8 cellular contexts compared by ENCODE assay signal in the genomic region with DNA sequence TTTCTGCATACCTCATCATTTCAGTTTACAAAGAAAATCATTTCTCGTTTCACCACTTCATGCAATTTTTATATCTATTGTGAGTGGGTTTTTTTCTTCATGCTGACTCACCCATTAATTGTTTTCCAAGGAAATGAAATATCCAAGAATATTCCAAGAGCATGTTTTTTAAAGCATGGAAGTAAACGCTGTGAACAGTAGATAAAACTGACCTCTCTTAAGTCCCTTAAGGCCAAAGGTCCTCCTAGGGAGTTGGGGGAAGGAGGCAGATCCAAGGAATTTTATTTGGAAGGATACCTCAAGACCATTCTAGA. TPM values are rescaled to one million over a fixed set of nuclear protein-coding genes. Genes with fewer than 3 reads are reported as not detected.
DNase-seq lines count a peak whose midpoint lies in the region; ATAC-seq and TF ChIP-seq lines count a peak whose summit lies in the region.

No MANE protein-coding gene starts in this region.

- H3K9me3 Mint-ChIP-seq in activated T-cell treated with anti-CD3 and anti-CD28 coated beads, Interleukin-2, amount 50 U/mL, for 72 hours, result no peaks in the 10 kb centered on the region

- peak overlapping the region; percentile 97 for H3K27ac Mint-ChIP-seq in activated T-cell treated with anti-CD3 and anti-CD28 coated beads, Interleukin-2, amount 50 U/mL, for 72 hours

- H3K4me3 Mint-ChIP-seq in activated T-cell treated with anti-CD3 and anti-CD28 coated beads, Interleukin-2, amount 50 U/mL, for 72 hours, result peak overlapping the region; percentile 90 to 97

- no peak for DNase-seq in activated T-cell treated with anti-CD3 and anti-CD28 coated beads, Interleukin-2, amount 50 U/mL, for 72 hours
- no peak for DNase-seq in activated T-cell treated with anti-CD3 and anti-CD28 coated beads for 4 hours
- DNase-seq in astrocyte of the cerebellum (ENCODE audit: low read depth), result no peak
- DNase-seq in tibial artery, result no peak
- DNase-seq in UCSD-AML1 (lab: John Stamatoyannopoulos, UW; ENCODE audit: unreplicated experiment), result no peak
- DNase-seq in NCI-H446 (lab: John Stamatoyannopoulos, UW), result no peak
- DNase-seq in inferior parietal cortex (ENCODE audit: extremely low spot score), result no peak

- no peak for ATAC-seq in activated T-cell treated with anti-CD3 and anti-CD28 coated beads, Interleukin-2, amount 50 U/mL, for 72 hours (replicated peaks in 1 of 2)

- 8% methylated on average over 2 of the region's 2 CpGs for WGBS in liver

- H3K36me3 Mint-ChIP-seq in activated T-cell treated with anti-CD3 and anti-CD28 coated beads, Interleukin-2, amount 50 U/mL, for 72 hours (ENCODE audit: insufficient read depth in 2 of 2), result peaks cover 2 to 3% of the 10 kb centered on the region in 2 donors

- peak overlapping the region in 1 of 2 donors; percentile 62 for H3K9ac ChIP-seq in liver (ENCODE audit: low read depth in 1 of 2, low read length in 2 of 2)

- peak overlapping the region; percentile 54 for H3K4me3 ChIP-seq in astrocyte of the cerebellum (ENCODE audit: low read depth, low read length)
- H3K4me3 ChIP-seq in liver (ENCODE audit: low read depth in 1 of 3, low read length in 3 of 3), result peak overlapping the region; percentile 52 to 80 (median 72)
- peak overlapping the region; percentile 60 to 61 for H3K4me3 ChIP-seq in tibial artery

- intact Hi-C loops in tibial artery (cut with DNase I; ENCODE audit: low total_unique reads), result loop anchor here (10.0 kb wide), 1 partner anchor 1162 kb away; a partner anchor contains a TSS

- no peaks in the 10 kb centered on the region for H3K27me3 ChIP-seq in liver (ENCODE audit: control insufficient read depth in 4 of 4, insufficient read depth in 4 of 4, low read length in 3 of 4)
- H3K27me3 ChIP-seq in tibial artery, result no peaks in the 10 kb centered on the region

- TF ChIP-seq RAD21 in liver (IDR thresholded peaks at IDR 0.05), result no peak

- H3K4me1 ChIP-seq in liver (ENCODE audit: control insufficient read depth in 4 of 4, insufficient read depth in 4 of 4, low read length in 3 of 4), result peaks cover 0 to 30% (median 24%) of the 10 kb centered on the region in 4 donors
- peaks cover 0 to 21% (median 13%) of the 10 kb centered on the region in 4 donors for H3K4me1 ChIP-seq in tibial artery

- no peaks in the 10 kb centered on the region for H3K9me3 ChIP-seq in liver (ENCODE audit: control insufficient read depth in 4 of 4, low read length in 3 of 4)
- H3K9me3 ChIP-seq in tibial artery, result no peaks in the 10 kb centered on the region

- H3K36me3 ChIP-seq in liver (ENCODE audit: control insufficient read depth in 4 of 4, insufficient read depth in 3 of 4, low read depth in 1 of 4, low read length in 3 of 4) (no peaks in the 10 kb centered on the region), tibial artery (no peaks in the 10 kb centered on the region)

- in situ Hi-C loops in astrocyte of the cerebellum (cut with HindIII; ENCODE audit: low sequenced_read_pairs), result no loop called here

- H3K27ac ChIP-seq in liver (ENCODE audit: low read depth in 1 of 2, low read length in 2 of 2) (peak overlapping the region; percentile 91 to 95), tibial artery (peak overlapping the region; percentile 82)

- H3K27me3 Mint-ChIP-seq in activated T-cell treated with anti-CD3 and anti-CD28 coated beads, Interleukin-2, amount 50 U/mL, for 72 hours (ENCODE audit: low read depth), result peaks cover 73% of the 10 kb centered on the region

- H3K4me1 Mint-ChIP-seq in activated T-cell treated with anti-CD3 and anti-CD28 coated beads, Interleukin-2, amount 50 U/mL, for 72 hours (ENCODE audit: low read depth), result peaks cover 26% of the 10 kb centered on the region

- TF ChIP-seq CTCF in astrocyte of the cerebellum (IDR thresholded peaks at IDR 0.05; ENCODE audit: low read depth, low read length, missing control alignments) (no peak), liver (IDR thresholded peaks at IDR 0.05; ENCODE audit: low read depth, low read length, missing input control) (no peak), tibial artery (IDR thresholded peaks at IDR 0.05) (no peak)

TF ChIP-seq in liver, 16 proteins besides CTCF, POLR2A, EP300 and RAD21:
- TF ChIP-seq NR2F2 (IDR thresholded peaks at IDR 0.05) (peak; percentile 44), HNF4A (conservative IDR thresholded peaks at IDR 0.05) (no peak)

RNA-seq across cellular contexts. Expression of a gene that starts 2.6 kb away (rescaled TPM):
- 1 to 10 TPM; 6.8 to 8.6 TPM for total RNA-seq in activated T-cell treated with anti-CD3 and anti-CD28 coated beads, Interleukin-2, amount 50 U/mL, for 72 hours
- total RNA-seq in liver, result 10 to 100 TPM in 1 of 2 donors, 1 to 10 TPM in 1; 8.8 to 31.5 TPM
- polyA plus RNA-seq in liver, result 10 to 100 TPM in 1 of 2 donors, 1 to 10 TPM in 1; 4.8 to 13.5 TPM

RNA-seq across cellular contexts. Expression of a gene that starts 39.8 kb away (rescaled TPM):
- 1 to 10 TPM; 2.5 to 2.8 TPM for total RNA-seq in activated T-cell treated with anti-CD3 and anti-CD28 coated beads, Interleukin-2, amount 50 U/mL, for 72 hours
- total RNA-seq in liver, result under 1 TPM; 0.51 to 0.75 TPM
- polyA plus RNA-seq in liver, result 1 to 10 TPM in 1 of 2 donors, under 1 TPM in 1; 0.65 to 2.6 TPM
